8 cellular contexts compared by ENCODE assay signal in genomic region chr19:34220472-34221063, GRCh38. TPM values are rescaled to one million over a fixed set of nuclear protein-coding genes. Genes with fewer than 3 reads are reported as not detected.
DNase-seq lines count a peak whose midpoint lies in the region; ATAC-seq and TF ChIP-seq lines count a peak whose summit lies in the region.

No MANE protein-coding gene starts in this region.

- no peaks in the 10 kb centered on the region for H3K9me3 Mint-ChIP-seq in effector memory CD8-positive, alpha-beta T cell

- H3K27ac Mint-ChIP-seq in effector memory CD8-positive, alpha-beta T cell: peak overlapping the region in 1 of 2 donors; percentile 23

- H3K4me1 Mint-ChIP-seq in effector memory CD8-positive, alpha-beta T cell (ENCODE audit: low read depth in 2 of 2): peaks cover 36 to 53% of the 10 kb centered on the region in 2 donors

- peaks cover 83% of the 10 kb centered on the region for H3K36me3 Mint-ChIP-seq in effector memory CD8-positive, alpha-beta T cell (ENCODE audit: insufficient read depth)

- H3K4me1 ChIP-seq in HAP-1 (no peaks in the 10 kb centered on the region), testis (peaks cover 3% of the 10 kb centered on the region)

- peak; percentile 77 for TF ChIP-seq CTCF in AG09309 (IDR thresholded peaks at IDR 0.05; ENCODE audit: control insufficient read depth, insufficient read depth, low read depth, low read length, missing control alignments)
- peak; percentile 32 to 73 (median 63) for TF ChIP-seq CTCF in testis (IDR thresholded peaks at IDR 0.05)

- no peak overlapping the region for H3K4me3 Mint-ChIP-seq in effector memory CD8-positive, alpha-beta T cell

- no peak overlapping the region for H3K27ac ChIP-seq in testis

- H3K27me3 Mint-ChIP-seq in effector memory CD8-positive, alpha-beta T cell: no peaks in the 10 kb centered on the region

- no peak for ATAC-seq in effector memory CD8-positive, alpha-beta T cell (replicated peaks)
- ATAC-seq in GM18870 (IDR thresholded peaks at IDR 0.05; ENCODE audit: unreplicated experiment): no peak

- H3K9me3 ChIP-seq in HAP-1 (no peaks in the 10 kb centered on the region), testis (no peaks in the 10 kb centered on the region)

- DNase-seq in AG09309 (ENCODE audit: low read depth): no peak
- DNase-seq in HAP-1 (ENCODE audit: low spot score in 2 of 2): peak; percentile 60 to 84
- peak; percentile 48 for DNase-seq in NCI-H526 treated with DMSO at 0.1 percent for 48 hours (lab: John Stamatoyannopoulos, UW)
- peak; percentile 71 to 78 for DNase-seq in activated CD4-positive, alpha-beta T cell treated with anti-CD3 and anti-CD28 coated beads, Interleukin-2, amount 50 U/mL, for 48 hours
- DNase-seq in effector memory CD8-positive, alpha-beta T cell: peak; percentile 48 to 57 (median 48)
- DNase-seq in mucosa of gallbladder (ENCODE audit: low spot score): peak; percentile 54
- DNase-seq in testis: peak; percentile 87

- H3K27me3 ChIP-seq in HAP-1 (ENCODE audit: low read depth) (no peaks in the 10 kb centered on the region), testis (no peaks in the 10 kb centered on the region)

- in situ Hi-C loops in HAP-1 (cut with MboI; ENCODE audit: low sequenced_read_pairs): no loop called here

- 60 to 63% methylated on average over 4 of the region's 4 CpGs for WGBS in testis, 2 donors

- H3K4me3 ChIP-seq in AG09309 (ENCODE audit: control insufficient read depth, low read depth, low read length) (no peak overlapping the region), HAP-1 (no peak overlapping the region), testis (no peak overlapping the region)

- H3K36me3 ChIP-seq in HAP-1 (replicated peaks) (peaks cover 77% of the 10 kb centered on the region), testis (ENCODE audit: low read depth, missing control alignments) (no peaks in the 10 kb centered on the region)

- intact Hi-C loops in testis (cut with DNase I; ENCODE audit: low total_unique reads): no loop called here

- TF ChIP-seq POLR2A in testis (IDR thresholded peaks at IDR 0.05): no peak

RNA-seq across cellular contexts. Expression of gene GARRE1, which starts 33.8 kb away (rescaled TPM):
- total RNA-seq in mucosa of gallbladder (27.7 TPM), testis (10 to 100 TPM; 33.7 to 38.4 TPM)
- 21.1 TPM for polyA plus RNA-seq in testis (ENCODE audit: insufficient read depth, low read depth, low replicate concordance)

RNA-seq across cellular contexts. Expression of gene LSM14A, which starts 48.3 kb away (rescaled TPM):
- 91.3 TPM for total RNA-seq in mucosa of gallbladder
- 100 to 1,000 TPM; 174 to 192 TPM for total RNA-seq in testis
- 122 TPM for polyA plus RNA-seq in testis (ENCODE audit: insufficient read depth, low read depth, low replicate concordance)
